17 cellular contexts compared by ENCODE assay signal in genomic region chr1:54982739-54983138, GRCh38. TPM values are rescaled to one million over a fixed set of nuclear protein-coding genes. Genes with fewer than 3 reads are reported as not detected.
DNase-seq lines count a peak whose midpoint lies in the region; ATAC-seq, FAIRE-seq and TF ChIP-seq lines count a peak whose summit lies in the region.
"Had no signal": no experiment of that assay in that cellular context is flagged by ENCODE, and none has a peak within 500 bp of the region (broad histone marks: within the 10 kb centered on the region; RNA-seq: fewer than 3 reads in every experiment).

No MANE protein-coding gene starts in this region.

- no peak for TF ChIP-seq POLR2A in HepG2 (IDR thresholded peaks at IDR 0.05; ENCODE audit: insufficient read depth in 1 of 2, low read depth in 2 of 2, low read length in 2 of 2)

- H3K9ac ChIP-seq in HepG2 (ENCODE audit: insufficient read depth, low read depth, low read length), result no peak overlapping the region

- H3K4me2 ChIP-seq in HepG2 (ENCODE audit: low read depth, low read length), result no peak overlapping the region
- H3K4me2 ChIP-seq: smooth muscle cell had no signal

- H3K27me3 ChIP-seq in HepG2 (ENCODE audit: control insufficient read depth in 1 of 2, insufficient read depth in 2 of 2, low read length in 2 of 2), result peaks cover 11 to 52% of the 10 kb centered on the region in 2 experiments
- H3K27me3 ChIP-seq: ovary had no signal

- no peaks in the 10 kb centered on the region for H3K9me3 ChIP-seq in HepG2 (ENCODE audit: low read length)
- H3K9me3 ChIP-seq: breast epithelium, ovary had no signal

- H3K27ac ChIP-seq in HepG2 (ENCODE audit: extremely low read length, insufficient read depth, low read length), result no peak overlapping the region
- H3K27ac ChIP-seq: breast epithelium, ovary had no signal

- H3K4me1 ChIP-seq in HepG2 (ENCODE audit: insufficient read depth, low read length), result peaks cover 15% of the 10 kb centered on the region
- H3K4me1 ChIP-seq: breast epithelium had no signal

- H4K20me1 ChIP-seq in HepG2 (ENCODE audit: insufficient read depth, low read length), result no peaks in the 10 kb centered on the region

- no peak for FAIRE-seq in HepG2 (lab: Jason Lieb, UNC)
- FAIRE-seq: TTC549 had no signal

- H3K79me2 ChIP-seq in HepG2 (ENCODE audit: insufficient read depth, low read length), result no peaks in the 10 kb centered on the region

- CTCF ChIA-PET in HepG2 (lab: Yijun Ruan, JAX; ENCODE audit: low intra/inter-chr PET ratio, low total read pairs), result no interaction called here

- intact Hi-C loops in HepG2 (cut with micrococcal nuclease; ENCODE audit: unreplicated experiment), result no loop called here

- DNase-seq in GM13976 (ENCODE audit: low spot score) (peak; percentile 12), NCI-H1436 treated with DMSO at 0.1 percent for 48 hours (lab: John Stamatoyannopoulos, UW) (peak; percentile 3), NCI-H748 treated with DMSO at 0.1 percent for 48 hours (lab: John Stamatoyannopoulos, UW) (peak; percentile 80), HepG2 (ENCODE audit: low spot score) (peak; percentile 43), ACHN (no peak), OCI-M2 (lab: John Stamatoyannopoulos, UW; ENCODE audit: unreplicated experiment) (no peak)
- DNase-seq: activated naive CD4-positive, alpha-beta T cell treated with anti-CD3 and anti-CD28 coated beads for 36 hours; foreskin melanocyte; immature natural killer cell; NCI-H226; ovary had no signal

- TF ChIP-seq RAD21 in HepG2 (CRISPR knock-in tag; IDR thresholded peaks at IDR 0.05), result no peak

- no peak overlapping the region for H2AFZ ChIP-seq in HepG2 (ENCODE audit: low read length)

- TF ChIP-seq EP300 in HepG2 (IDR thresholded peaks at IDR 0.05; ENCODE audit: low read depth in 2 of 2, low read length in 2 of 2), result no peak
- no peak for TF ChIP-seq EP300 in HepG2 (CRISPR knock-in tag; IDR thresholded peaks at IDR 0.05; ENCODE audit: borderline replicate concordance)

- no peak overlapping the region for H3K4me3 ChIP-seq in HepG2 (replicated peaks in 1 of 3; ENCODE audit: insufficient read depth in 1 of 3, low read depth in 2 of 3, low read length in 3 of 3)
- H3K4me3 ChIP-seq: ovary, smooth muscle cell had no signal

- ATAC-seq in HepG2, result peak; percentile 74
- ATAC-seq in HG03108 (IDR thresholded peaks at IDR 0.05; ENCODE audit: unreplicated experiment), result no peak
- no peak for ATAC-seq in GM21529 (IDR thresholded peaks at IDR 0.05; ENCODE audit: unreplicated experiment)

- in situ Hi-C loops in GM13976 (cut with MboI; ENCODE audit: low sequenced_read_pairs, unreplicated experiment) (no loop called here), HepG2 (cut with HindIII; ENCODE audit: extremely low pct_ligation_motif_present, low pct_unique_long_range_greater_than_20kb) (no loop called here), ACHN (cut with HindIII; ENCODE audit: low pct_ligation_motif_present, low pct_unique_long_range_greater_than_20kb, low sequenced_read_pairs) (no loop called here)

- BruUV-seq in HepG2 (replicated peaks; lab: Mats Ljungman, UMichigan), result no TSS peak

- POLR2A ChIA-PET in HepG2 (lab: Yijun Ruan, JAX), result no interaction called here

- no peaks in the 10 kb centered on the region for H3K36me3 ChIP-seq in HepG2 (replicated peaks in 1 of 2; ENCODE audit: control insufficient read depth in 1 of 2, insufficient read depth in 2 of 2, low read length in 2 of 2)
- H3K36me3 ChIP-seq: breast epithelium, ovary had no signal

- TF ChIP-seq CTCF in GM13976 (IDR thresholded peaks at IDR 0.05; ENCODE audit: borderline replicate concordance, control extremely low read depth, extremely low read depth, insufficient read depth, missing control alignments) (no peak), HepG2 (CRISPR knock-in tag; IDR thresholded peaks at IDR 0.05) (no peak)

TF ChIP-seq in HepG2, 621 proteins besides CTCF, POLR2A, EP300 and RAD21 (continues in another document):
- TF ChIP-seq PREB (CRISPR knock-in tag; IDR thresholded peaks at IDR 0.05), result no peak

RNA-seq across cellular contexts. Expression of gene TMEM61, which starts 2.3 kb away (rescaled TPM):
- not detected in 2 replicates for total RNA-seq in HepG2 (2016; rRNA removed; fragmentation: Illumina TruSeq; extraction: Trizol)
- total RNA-seq in HepG2 (2016; cell fraction: cytosol; rRNA removed; fragmentation: Illumina TruSeq; extraction: Trizol; ENCODE audit: low read depth), result not detected in 2 replicates
- total RNA-seq in HepG2 (2016; cell fraction: insoluble cytoplasmic fraction; rRNA removed; fragmentation: Illumina TruSeq; extraction: Trizol), result not detected in 2 replicates
- total RNA-seq in HepG2 (2016; cell fraction: membrane; rRNA removed; fragmentation: Illumina TruSeq; extraction: Trizol), result not detected in 2 replicates
- not detected in 2 replicates for total RNA-seq in HepG2 (2016; cell fraction: nucleus; rRNA removed; fragmentation: Illumina TruSeq; extraction: Trizol)
- polyA plus RNA-seq in HepG2 (2011; rRNA removed), result not detected in 2 replicates
- polyA plus RNA-seq in HepG2 (2011; cell fraction: cytosol; rRNA removed), result 0.04 TPM in 1 of 2 replicates, not detected in the other
- not detected in 2 replicates for polyA plus RNA-seq in HepG2 (2011; cell fraction: nucleus; rRNA removed)
- polyA plus RNA-seq in HepG2 (2012), result not detected in 2 replicates
- not detected in 2 replicates for polyA plus RNA-seq in HepG2 (2016; cell fraction: cytosol; fragmentation: Illumina TruSeq; extraction: Trizol; ENCODE audit: low read depth)
- not detected in 2 replicates for polyA plus RNA-seq in HepG2 (2016; cell fraction: insoluble cytoplasmic fraction; fragmentation: Illumina TruSeq; extraction: Trizol; ENCODE audit: low read depth)
- not detected in 2 replicates for polyA plus RNA-seq in HepG2 (2016; cell fraction: membrane; fragmentation: Illumina TruSeq; extraction: Trizol; ENCODE audit: low read depth)
- polyA plus RNA-seq in HepG2 (2016; cell fraction: nucleus; fragmentation: Illumina TruSeq; extraction: Trizol; ENCODE audit: insufficient read depth, low read depth), result not detected in 2 replicates
- not detected in 2 replicates for polyA minus RNA-seq in HepG2 (2011; rRNA and poly(A)+ RNA removed; ENCODE audit: low replicate concordance)
- polyA minus RNA-seq in HepG2 (2011; cell fraction: cytosol; rRNA and poly(A)+ RNA removed), result not detected in 2 replicates
- polyA minus RNA-seq in HepG2 (2011; cell fraction: nucleus; rRNA and poly(A)+ RNA removed), result not detected in 2 replicates
- total RNA-seq: activated naive CD4-positive, alpha-beta T cell treated with anti-CD3 and anti-CD28 coated beads for 36 hours; subcutaneous adipose tissue had no signal
- polyA plus RNA-seq: immature natural killer cell had no signal

RNA-seq across cellular contexts. Expression of gene BSND, which starts 16.0 kb away (rescaled TPM):
- total RNA-seq in HepG2 (2016; rRNA removed; fragmentation: Illumina TruSeq; extraction: Trizol), result not detected in 2 replicates
- total RNA-seq in HepG2 (2016; cell fraction: cytosol; rRNA removed; fragmentation: Illumina TruSeq; extraction: Trizol; ENCODE audit: low read depth), result not detected in 2 replicates
- not detected in 2 replicates for total RNA-seq in HepG2 (2016; cell fraction: insoluble cytoplasmic fraction; rRNA removed; fragmentation: Illumina TruSeq; extraction: Trizol)
- not detected in 2 replicates for total RNA-seq in HepG2 (2016; cell fraction: membrane; rRNA removed; fragmentation: Illumina TruSeq; extraction: Trizol)
- total RNA-seq in HepG2 (2016; cell fraction: nucleus; rRNA removed; fragmentation: Illumina TruSeq; extraction: Trizol), result not detected in 2 replicates
- polyA plus RNA-seq in HepG2 (2011; rRNA removed), result 0.01 TPM in 1 of 2 replicates, not detected in the other
- 0.03 TPM in 1 of 2 replicates, not detected in the other for polyA plus RNA-seq in HepG2 (2011; cell fraction: cytosol; rRNA removed)
- polyA plus RNA-seq in HepG2 (2011; cell fraction: nucleus; rRNA removed), result not detected in 2 replicates
- polyA plus RNA-seq in HepG2 (2012), result not detected in 2 replicates
- not detected in 2 replicates for polyA plus RNA-seq in HepG2 (2016; cell fraction: cytosol; fragmentation: Illumina TruSeq; extraction: Trizol; ENCODE audit: low read depth)
- polyA plus RNA-seq in HepG2 (2016; cell fraction: insoluble cytoplasmic fraction; fragmentation: Illumina TruSeq; extraction: Trizol; ENCODE audit: low read depth), result not detected in 2 replicates
- not detected in 2 replicates for polyA plus RNA-seq in HepG2 (2016; cell fraction: membrane; fragmentation: Illumina TruSeq; extraction: Trizol; ENCODE audit: low read depth)
- polyA plus RNA-seq in HepG2 (2016; cell fraction: nucleus; fragmentation: Illumina TruSeq; extraction: Trizol; ENCODE audit: insufficient read depth, low read depth), result not detected in 2 replicates
- polyA minus RNA-seq in HepG2 (2011; rRNA and poly(A)+ RNA removed; ENCODE audit: low replicate concordance), result not detected in 2 replicates
- not detected in 2 replicates for polyA minus RNA-seq in HepG2 (2011; cell fraction: cytosol; rRNA and poly(A)+ RNA removed)
- not detected in 2 replicates for polyA minus RNA-seq in HepG2 (2011; cell fraction: nucleus; rRNA and poly(A)+ RNA removed)
- total RNA-seq: activated naive CD4-positive, alpha-beta T cell treated with anti-CD3 and anti-CD28 coated beads for 36 hours; smooth muscle cell; subcutaneous adipose tissue had no signal
- polyA plus RNA-seq: immature natural killer cell, smooth muscle cell had no signal

RNA-seq across cellular contexts. Expression of gene PCSK9, which starts 56.6 kb away (rescaled TPM):
- 31.2 and 80.5 TPM in 2 replicates for total RNA-seq in HepG2 (2016; rRNA removed; fragmentation: Illumina TruSeq; extraction: Trizol)
- 3.3 and 3.9 TPM in 2 replicates for total RNA-seq in HepG2 (2016; cell fraction: cytosol; rRNA removed; fragmentation: Illumina TruSeq; extraction: Trizol; ENCODE audit: low read depth)
- total RNA-seq in HepG2 (2016; cell fraction: insoluble cytoplasmic fraction; rRNA removed; fragmentation: Illumina TruSeq; extraction: Trizol), result 27.3 and 85.1 TPM in 2 replicates
- 12.6 and 13.1 TPM in 2 replicates for total RNA-seq in HepG2 (2016; cell fraction: membrane; rRNA removed; fragmentation: Illumina TruSeq; extraction: Trizol)
- total RNA-seq in HepG2 (2016; cell fraction: nucleus; rRNA removed; fragmentation: Illumina TruSeq; extraction: Trizol), result 73.8 and 95.4 TPM in 2 replicates
- 33.3 and 80.9 TPM in 2 replicates for polyA plus RNA-seq in HepG2 (2011; rRNA removed)
- polyA plus RNA-seq in HepG2 (2011; cell fraction: cytosol; rRNA removed), result 36.4 and 38.7 TPM in 2 replicates
- polyA plus RNA-seq in HepG2 (2011; cell fraction: nucleus; rRNA removed), result 62.0 and 98.2 TPM in 2 replicates
- 77.5 and 98.1 TPM in 2 replicates for polyA plus RNA-seq in HepG2 (2012)
- 3.3 and 3.7 TPM in 2 replicates for polyA plus RNA-seq in HepG2 (2016; cell fraction: cytosol; fragmentation: Illumina TruSeq; extraction: Trizol; ENCODE audit: low read depth)
- polyA plus RNA-seq in HepG2 (2016; cell fraction: insoluble cytoplasmic fraction; fragmentation: Illumina TruSeq; extraction: Trizol; ENCODE audit: low read depth), result 24.9 and 30.2 TPM in 2 replicates
- polyA plus RNA-seq in HepG2 (2016; cell fraction: membrane; fragmentation: Illumina TruSeq; extraction: Trizol; ENCODE audit: low read depth), result 6.3 and 7.0 TPM in 2 replicates
- polyA plus RNA-seq in HepG2 (2016; cell fraction: nucleus; fragmentation: Illumina TruSeq; extraction: Trizol; ENCODE audit: insufficient read depth, low read depth), result 132 and 143 TPM in 2 replicates
- 63.1 and 66.1 TPM in 2 replicates for polyA minus RNA-seq in HepG2 (2011; rRNA and poly(A)+ RNA removed; ENCODE audit: low replicate concordance)
- polyA minus RNA-seq in HepG2 (2011; cell fraction: cytosol; rRNA and poly(A)+ RNA removed), result 26.8 and 38.6 TPM in 2 replicates
- polyA minus RNA-seq in HepG2 (2011; cell fraction: nucleus; rRNA and poly(A)+ RNA removed), result 15.3 and 25.5 TPM in 2 replicates
- total RNA-seq: activated naive CD4-positive, alpha-beta T cell treated with anti-CD3 and anti-CD28 coated beads for 36 hours; subcutaneous adipose tissue had no signal
- polyA plus RNA-seq: immature natural killer cell had no signal

Comparison
In these comparisons a context has a peak if more than half of its experiments do, and no peak if none do; other contexts are left out.
1. DNase-seq: peak in GM13976 (single experiment), NCI-H1436 treated with DMSO at 0.1 percent for 48 hours (single experiment), NCI-H748 treated with DMSO at 0.1 percent for 48 hours (single experiment) and HepG2 (single experiment); none in ACHN (single experiment) and OCI-M2 (single experiment).